ENCODE assay signal across 19 cellular contexts in the genomic region with DNA sequence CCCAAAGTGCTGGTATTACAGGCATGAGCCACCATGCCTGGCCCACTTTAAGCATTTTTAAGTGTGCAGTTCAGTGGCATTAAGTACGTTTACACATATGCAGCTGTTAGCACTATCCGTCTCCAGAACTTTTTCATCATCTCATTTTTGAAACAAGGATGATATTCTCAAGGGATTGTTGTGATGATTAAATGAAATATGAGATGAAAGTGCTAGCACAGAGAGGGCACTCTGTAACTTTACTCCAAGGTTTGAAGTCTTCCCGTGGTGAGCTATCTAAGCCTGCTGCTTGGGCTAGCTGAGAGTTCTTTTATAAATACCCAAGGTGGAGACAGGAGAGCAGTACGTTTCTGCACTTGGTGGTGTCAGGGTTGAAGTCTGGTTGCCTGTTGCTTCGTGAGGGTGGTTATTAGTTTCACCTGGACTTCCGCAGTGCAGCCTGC. TPM values are rescaled to one million over a fixed set of nuclear protein-coding genes. Genes with fewer than 3 reads are reported as not detected.
DNase-seq lines count a peak whose midpoint lies in the region; ATAC-seq and TF ChIP-seq lines count a peak whose summit lies in the region.
"Had no signal": no experiment of that assay in that cellular context is flagged by ENCODE, and none has a peak within 500 bp of the region (broad histone marks: within the 10 kb centered on the region; RNA-seq: fewer than 3 reads in every experiment).

No MANE protein-coding gene starts in this region.

- no peak for TF ChIP-seq CTCF in psoas muscle (IDR thresholded peaks at IDR 0.05)

- peak overlapping the region; percentile 33 to 84 for H3K27ac Mint-ChIP-seq in effector memory CD8-positive, alpha-beta T cell
- no peak overlapping the region for H3K27ac Mint-ChIP-seq in activated naive CD4-positive, alpha-beta T cell treated with anti-CD3 and anti-CD28 coated beads, Interleukin-2, amount 10 ng/mL, durations not matched to agents 7 days and 5 days
- H3K27ac Mint-ChIP-seq: activated CD4-positive, alpha-beta memory T cell treated with anti-CD3 and anti-CD28 coated beads for 36 hours; stimulated activated naive CD8-positive, alpha-beta T cell treated with anti-CD3 and anti-CD28 coated beads, Interleukin-15, Interleukin-2, amounts not matched to agents 100 ng/mL and 50 ng/mL, for 24 hours had no signal

- peak overlapping the region; percentile 69 for H3K27ac ChIP-seq in psoas muscle
- H3K27ac ChIP-seq: A549, gastroesophageal sphincter, HL-60 had no signal

- H3K36me3 ChIP-seq in psoas muscle (ENCODE audit: insufficient read depth in 1 of 2, low read depth in 1 of 2), result peaks cover 0 to 2% of the 10 kb centered on the region in 2 donors
- H3K36me3 ChIP-seq: gastroesophageal sphincter had no signal

- peaks cover 23 to 51% of the 10 kb centered on the region in 2 donors for H3K4me1 Mint-ChIP-seq in effector memory CD8-positive, alpha-beta T cell (ENCODE audit: low read depth in 2 of 2)
- peaks cover 36% of the 10 kb centered on the region for H3K4me1 Mint-ChIP-seq in activated naive CD4-positive, alpha-beta T cell treated with anti-CD3 and anti-CD28 coated beads, Interleukin-2, amount 10 ng/mL, durations not matched to agents 7 days and 5 days

- no peaks in the 10 kb centered on the region for H3K9me3 Mint-ChIP-seq in effector memory CD8-positive, alpha-beta T cell
- no peaks in the 10 kb centered on the region for H3K9me3 Mint-ChIP-seq in activated naive CD4-positive, alpha-beta T cell treated with anti-CD3 and anti-CD28 coated beads, Interleukin-2, amount 10 ng/mL, durations not matched to agents 7 days and 5 days
- H3K9me3 Mint-ChIP-seq: activated CD4-positive, alpha-beta memory T cell treated with anti-CD3 and anti-CD28 coated beads for 36 hours; CD8-positive, alpha-beta memory T cell; central memory CD8-positive, alpha-beta T cell; stimulated activated naive CD8-positive, alpha-beta T cell treated with anti-CD3 and anti-CD28 coated beads, Interleukin-15, Interleukin-2, amounts not matched to agents 100 ng/mL and 50 ng/mL, for 24 hours had no signal

- peaks cover 21% of the 10 kb centered on the region for H3K36me3 Mint-ChIP-seq in effector memory CD8-positive, alpha-beta T cell (ENCODE audit: insufficient read depth)
- H3K36me3 Mint-ChIP-seq in activated naive CD4-positive, alpha-beta T cell treated with anti-CD3 and anti-CD28 coated beads, Interleukin-2, amount 10 ng/mL, durations not matched to agents 7 days and 5 days, result peaks cover 14% of the 10 kb centered on the region

- H3K4me3 ChIP-seq in psoas muscle, result peak overlapping the region; percentile 24
- H3K4me3 ChIP-seq: A549, gastroesophageal sphincter, lung had no signal

- H3K9me3 ChIP-seq in psoas muscle, result no peaks in the 10 kb centered on the region
- H3K9me3 ChIP-seq: A549, gastroesophageal sphincter had no signal

- peak; percentile 31 for DNase-seq in NCI-H2107 treated with DMSO at 0.1 percent for 48 hours (lab: John Stamatoyannopoulos, UW; ENCODE audit: unreplicated experiment)
- no peak for DNase-seq in NCI-H2107 (lab: John Stamatoyannopoulos, UW)
- peak; percentile 65 for DNase-seq in NCI-H2171 (lab: John Stamatoyannopoulos, UW)
- no peak for DNase-seq in effector memory CD8-positive, alpha-beta T cell
- DNase-seq in psoas muscle, result no peak
- no peak for DNase-seq in activated naive CD4-positive, alpha-beta T cell treated with anti-CD3 and anti-CD28 coated beads, Interleukin-2, amount 10 ng/mL, durations not matched to agents 7 days and 5 days
- DNase-seq: activated CD4-positive, alpha-beta memory T cell treated with anti-CD3 and anti-CD28 coated beads for 36 hours; CD8-positive, alpha-beta memory T cell; EL; NCI-H146; SW 1271 had no signal

- H3K27me3 Mint-ChIP-seq in effector memory CD8-positive, alpha-beta T cell, result no peaks in the 10 kb centered on the region
- no peaks in the 10 kb centered on the region for H3K27me3 Mint-ChIP-seq in activated naive CD4-positive, alpha-beta T cell treated with anti-CD3 and anti-CD28 coated beads, Interleukin-2, amount 10 ng/mL, durations not matched to agents 7 days and 5 days
- H3K27me3 Mint-ChIP-seq: activated CD4-positive, alpha-beta memory T cell treated with anti-CD3 and anti-CD28 coated beads for 36 hours; CD8-positive, alpha-beta memory T cell; central memory CD8-positive, alpha-beta T cell; stimulated activated naive CD8-positive, alpha-beta T cell treated with anti-CD3 and anti-CD28 coated beads, Interleukin-15, Interleukin-2, amounts not matched to agents 100 ng/mL and 50 ng/mL, for 24 hours had no signal

- peaks cover 45% of the 10 kb centered on the region for H3K4me1 ChIP-seq in psoas muscle

- no peak for ATAC-seq in effector memory CD8-positive, alpha-beta T cell (replicated peaks)
- ATAC-seq in psoas muscle (peak; percentile 82 to 87 (median 86)), GM19324 (IDR thresholded peaks at IDR 0.05; ENCODE audit: low FRiP score, unreplicated experiment) (no peak), GM18511 (IDR thresholded peaks at IDR 0.05; ENCODE audit: unreplicated experiment) (no peak)
- ATAC-seq: A549, gastroesophageal sphincter had no signal

- CTCF ChIA-PET in activated naive CD4-positive, alpha-beta T cell treated with anti-CD3 and anti-CD28 coated beads, Interleukin-2, amount 10 ng/mL, durations not matched to agents 7 days and 5 days (lab: Charles Lee), result no interaction called here

- H3K27me3 ChIP-seq in psoas muscle (ENCODE audit: insufficient read depth in 3 of 3, low read length in 2 of 3), result no peaks in the 10 kb centered on the region
- H3K27me3 ChIP-seq: gastroesophageal sphincter had no signal

- H3K4me3 Mint-ChIP-seq in effector memory CD8-positive, alpha-beta T cell, result no peak overlapping the region
- no peak overlapping the region for H3K4me3 Mint-ChIP-seq in activated naive CD4-positive, alpha-beta T cell treated with anti-CD3 and anti-CD28 coated beads, Interleukin-2, amount 10 ng/mL, durations not matched to agents 7 days and 5 days
- H3K4me3 Mint-ChIP-seq: activated CD4-positive, alpha-beta memory T cell treated with anti-CD3 and anti-CD28 coated beads for 36 hours; central memory CD8-positive, alpha-beta T cell; stimulated activated naive CD8-positive, alpha-beta T cell treated with anti-CD3 and anti-CD28 coated beads, Interleukin-15, Interleukin-2, amounts not matched to agents 100 ng/mL and 50 ng/mL, for 24 hours had no signal

- intact Hi-C loops in psoas muscle (cut with DNase I), result loop anchor here in 1 of 2 donors (10.0 kb wide), 1 partner anchor 89 kb away; a partner anchor contains a TSS

- WGBS in psoas muscle, 3 donors, result 25 to 41% (median 28%) methylated on average over 6 of the region's 6 CpGs

RNA-seq across cellular contexts. Expression of a gene that starts 6.6 kb away (rescaled TPM):
- 10 to 100 TPM; 25.7 to 28.0 (median 27.0) TPM for total RNA-seq in psoas muscle
- polyA plus RNA-seq in psoas muscle, result 10 to 100 TPM; 14.0 to 18.0 (median 17.9) TPM

Comparison
In these comparisons a context has a peak if more than half of its experiments do, and no peak if none do; other contexts are left out.
1. DNase-seq: peak in NCI-H2107 treated with DMSO at 0.1 percent for 48 hours (single experiment) and NCI-H2171 (single experiment); none in NCI-H2107 (single experiment), effector memory CD8-positive, alpha-beta T cell (0 of 3), psoas muscle (0 of 2) and activated naive CD4-positive, alpha-beta T cell treated with anti-CD3 and anti-CD28 coated beads, Interleukin-2, amount 10 ng/mL, durations not matched to agents 7 days and 5 days (single experiment).
2. ATAC-seq: peak in psoas muscle (4 of 4); none in effector memory CD8-positive, alpha-beta T cell (single experiment), GM19324 (single experiment) and GM18511 (single experiment).